In the genomic region with DNA sequence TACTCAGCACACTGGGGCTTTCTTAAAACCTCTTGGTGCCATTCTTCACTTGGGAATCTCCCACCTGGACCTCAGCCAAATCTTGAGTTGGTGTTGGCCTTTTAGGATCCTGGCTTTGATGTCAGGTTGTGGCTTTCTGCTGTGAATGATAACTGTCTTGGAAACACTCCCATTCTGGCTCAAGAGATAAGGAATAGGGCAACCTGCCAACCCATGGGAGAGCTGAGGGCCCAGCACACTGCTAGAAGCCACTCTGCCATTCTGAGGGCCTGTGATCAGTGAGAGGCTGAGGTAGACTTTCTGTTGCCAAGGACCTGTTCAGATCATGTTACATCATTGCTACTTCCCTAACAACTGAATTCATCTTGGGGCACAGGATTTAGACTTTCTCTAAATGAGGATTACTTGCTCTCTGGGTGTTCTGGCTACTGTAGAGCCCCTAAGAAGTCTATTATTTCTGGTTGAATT, we compare ENCODE assay signal across 9 cellular contexts. TPM values are rescaled to one million over a fixed set of nuclear protein-coding genes. Genes with fewer than 3 reads are reported as not detected.
DNase-seq lines count a peak whose midpoint lies in the region; ATAC-seq, FAIRE-seq and TF ChIP-seq lines count a peak whose summit lies in the region.
"Had no signal": no experiment of that assay in that cellular context is flagged by ENCODE, and none has a peak within 500 bp of the region (broad histone marks: within the 10 kb centered on the region; RNA-seq: fewer than 3 reads in every experiment).

No MANE protein-coding gene starts in this region.

- intact Hi-C loops in GM12878 (cut with micrococcal nuclease; ENCODE audit: unreplicated experiment) (loop anchor here (2.0 kb wide), 1 partner anchor 16 kb away; no protein-coding TSS in a partner anchor), posterior cingulate gyrus (cut with DNase I) (no loop called here)

- TF ChIP-seq CTCF in GM13976 (IDR thresholded peaks at IDR 0.05; ENCODE audit: borderline replicate concordance, control extremely low read depth, extremely low read depth, insufficient read depth, missing control alignments) (no peak), GM12878 (IDR thresholded peaks at IDR 0.05 in 2 of 3, conservative IDR thresholded peaks at IDR 0.05 in 1 of 3; ENCODE audit: control insufficient read depth in 2 of 3, extremely low read depth in 1 of 3, insufficient read depth in 1 of 3, low read depth in 3 of 3, low read length in 3 of 3) (no peak)

- peak; percentile 58 for DNase-seq in GM13976 (ENCODE audit: low spot score)
- no peak for DNase-seq in GM12878 (ENCODE audit: low read depth, low spot score)
- no peak for DNase-seq in stimulated activated CD4-positive, alpha-beta T cell treated with anti-CD3 and anti-CD28 coated beads, Interleukin-1b, Interleukin-23, amount 100 ng/mL, for 48 hours
- no peak for DNase-seq in posterior cingulate gyrus
- DNase-seq in amniotic stem cell (lab: John Stamatoyannopoulos, UW) = no peak
- no peak for DNase-seq in T1000 (lab: John Stamatoyannopoulos, UW)

- no TSS peak for BruUV-seq in GM12878 (replicated peaks; lab: Mats Ljungman, UMichigan)

- CTCF ChIA-PET in GM12878 (lab: Yijun Ruan, JAX) = interaction anchor here (2.3 kb wide), 1 partner anchor 92 kb away, joined by 4 read pairs; no protein-coding TSS in a partner anchor

- H3K27me3 ChIP-seq in GM12878 (replicated peaks in 1 of 2; ENCODE audit: control insufficient read depth in 2 of 2, insufficient read depth in 2 of 2, low read length in 1 of 2) = no peaks in the 10 kb centered on the region
- H3K27me3 ChIP-seq: neutrophil had no signal

- in situ Hi-C loops in GM13976 (cut with MboI; ENCODE audit: low sequenced_read_pairs, unreplicated experiment) (no loop called here), GM12878 (cut with MboI) (no loop called here)

- H3K4me3 ChIP-seq in GM12878 = no peak overlapping the region

- H2AFZ ChIP-seq in GM12878 (ENCODE audit: control insufficient read depth, low read depth, low read length) = no peak overlapping the region

- H3K4me2 ChIP-seq in GM12878 (ENCODE audit: control insufficient read depth, insufficient read depth) = peak overlapping the region; percentile 47; the same call in 1 of the 2 replicates

- no peaks in the 10 kb centered on the region for H3K79me2 ChIP-seq in GM12878 (ENCODE audit: control insufficient read depth, insufficient read depth, low read length)

- no peaks in the 10 kb centered on the region for H3K9me3 ChIP-seq in GM12878 (replicated peaks; ENCODE audit: control insufficient read depth, insufficient read depth, low read length)
- H3K9me3 ChIP-seq: neutrophil had no signal

- POLR2A ChIA-PET in GM12878 (lab: Charles Lee) = no interaction called here

- peak overlapping the region; percentile 44; the same call in 1 of the 2 replicates for H3K27ac ChIP-seq in GM12878 (ENCODE audit: control insufficient read depth, insufficient read depth)
- H3K27ac ChIP-seq: neutrophil had no signal

- TF ChIP-seq RAD21 in Ishikawa (IDR thresholded peaks at IDR 0.05; ENCODE audit: low read depth) (no peak), GM12878 (IDR thresholded peaks at IDR 0.05; ENCODE audit: insufficient read depth, low read depth, low read length) (no peak)

- peaks cover 32% of the 10 kb centered on the region for H3K4me1 ChIP-seq in GM12878 (ENCODE audit: control insufficient read depth, insufficient read depth, low read length)

- RAD21 ChIA-PET in GM12878 (lab: Charles Lee; ENCODE audit: unreplicated experiment) = no interaction called here

- no peaks in the 10 kb centered on the region for H3K36me3 ChIP-seq in GM12878 (ENCODE audit: control insufficient read depth in 2 of 2, insufficient read depth in 2 of 2, low read length in 1 of 2)

- SMC1A ChIA-PET in GM12878 (lab: Charles Lee; ENCODE audit: uncharacterized antibody, unreplicated experiment) = no interaction called here

- ATAC-seq in GM21526 (IDR thresholded peaks at IDR 0.05; ENCODE audit: low FRiP score, unreplicated experiment) (peak; percentile 36), GM12878 (peak; percentile 88)

- no peak for TF ChIP-seq POLR2A in GM12878 (IDR thresholded peaks at IDR 0.05; ENCODE audit: low read depth, low read length)

- FAIRE-seq in GM12878 (lab: Jason Lieb, UNC) = no peak

- TF ChIP-seq EP300 in Ishikawa (IDR thresholded peaks at IDR 0.05; ENCODE audit: borderline replicate concordance) (no peak), GM12878 (IDR thresholded peaks at IDR 0.05; ENCODE audit: borderline replicate concordance in 1 of 2, control insufficient read depth in 1 of 2, low read depth in 2 of 2, low read length in 2 of 2) (no peak)

- H3K9ac ChIP-seq in GM12878 (ENCODE audit: control insufficient read depth, insufficient read depth, low read length) = no peak overlapping the region

- no peaks in the 10 kb centered on the region for H4K20me1 ChIP-seq in GM12878 (ENCODE audit: control insufficient read depth, insufficient read depth)

TF ChIP-seq in Ishikawa, 13 proteins besides CTCF, POLR2A, EP300 and RAD21:
- TF ChIP-seq YY1 (IDR thresholded peaks at IDR 0.05; ENCODE audit: low read depth) = no peak
- TF ChIP-seq NFIC (IDR thresholded peaks at IDR 0.05) = peak; percentile 60
TF ChIP-seq in Ishikawa: peak in this region for 1.

TF ChIP-seq in GM12878, 131 proteins besides CTCF, POLR2A, EP300 and RAD21:
- TF ChIP-seq YBX1 (IDR thresholded peaks at IDR 0.05) (no peak), ASH2L (IDR thresholded peaks at IDR 0.05; ENCODE audit: borderline replicate concordance, low read depth) (no peak), SPI1 (IDR thresholded peaks at IDR 0.05; ENCODE audit: borderline replicate concordance, insufficient read depth, low read depth, low read length) (0 out of 2 replicates have a peak, but pooled peaks have one; percentile 21)

RNA-seq across cellular contexts. Expression of gene TTC39A, which starts 45.8 kb away (rescaled TPM):
- 2.0 and 2.7 TPM in 2 replicates for total RNA-seq in GM12878 (2013; cell fraction: nucleolus; rRNA removed)
- total RNA-seq in GM12878 (2014; rRNA removed) (0.82 and 1.6 TPM in 2 replicates), GM12878 (2014; rRNA removed; fragmentation: Illumina TruSeq; extraction: Trizol) (1.3 and 1.4 TPM in 2 replicates), GM12878 (2021) (1.5 and 3.5 TPM in 2 replicates)
- 1.1 TPM for polyA plus RNA-seq in GM12878 (2011; ENCODE audit: low read depth)
- polyA plus RNA-seq in GM12878 (2011; rRNA removed) (0.19 and 0.50 TPM in 2 replicates), GM12878 (2014; fragmentation: Illumina TruSeq; extraction: Trizol) (1.2 and 1.5 TPM in 2 replicates), GM12878 (2014; fragmentation: Nextera tagmentation; extraction: Ambion mirVana) (1 to 10 TPM in 1 of 2 experiments, under 1 TPM in 1; 0.75 to 1.1 TPM), GM12878 (2014; rRNA removed) (1.5 and 3.0 TPM in 2 replicates), GM12878 (2016; fragmentation: Nextera tagmentation; extraction: Ambion mirVana) (under 1 TPM; 0.18 to 0.94 TPM)
- 0.10 and 0.15 TPM in 2 replicates for polyA plus RNA-seq in GM12878 (2011; cell fraction: cytosol; rRNA removed)
- 0.18 and 0.48 TPM in 2 replicates for polyA plus RNA-seq in GM12878 (2011; cell fraction: nucleus; rRNA removed)
- polyA plus RNA-seq in GM12878 (2012) = 0.22 and 1.00 TPM in 2 replicates
- 0.10 and 0.15 TPM in 2 replicates for polyA minus RNA-seq in GM12878 (2011; rRNA and poly(A)+ RNA removed)
- polyA minus RNA-seq in GM12878 (2011; cell fraction: cytosol; rRNA and poly(A)+ RNA removed) = not detected in 2 replicates
- polyA minus RNA-seq in GM12878 (2011; cell fraction: nucleus; rRNA and poly(A)+ RNA removed) = under 0.01 and 0.10 TPM in 2 replicates

RNA-seq across cellular contexts. Expression of gene RNF11, which starts 48.4 kb away (rescaled TPM):
- 17.8 and 18.0 TPM in 2 replicates for total RNA-seq in GM12878 (2013; cell fraction: nucleolus; rRNA removed)
- total RNA-seq in GM12878 (2014; rRNA removed) = 36.6 and 42.0 TPM in 2 replicates
- 34.9 and 35.4 TPM in 2 replicates for total RNA-seq in GM12878 (2014; rRNA removed; fragmentation: Illumina TruSeq; extraction: Trizol)
- 29.8 and 32.1 TPM in 2 replicates for total RNA-seq in GM12878 (2021)
- 17.2 TPM for polyA plus RNA-seq in GM12878 (2011; ENCODE audit: low read depth)
- polyA plus RNA-seq in GM12878 (2011; rRNA removed) = 37.5 and 44.2 TPM in 2 replicates
- polyA plus RNA-seq in GM12878 (2011; cell fraction: cytosol; rRNA removed) = 16.2 and 25.1 TPM in 2 replicates
- polyA plus RNA-seq in GM12878 (2011; cell fraction: nucleus; rRNA removed) = 10.8 and 11.7 TPM in 2 replicates
- 24.6 and 27.9 TPM in 2 replicates for polyA plus RNA-seq in GM12878 (2012)
- 40.1 and 43.6 TPM in 2 replicates for polyA plus RNA-seq in GM12878 (2014; fragmentation: Illumina TruSeq; extraction: Trizol)
- 10 to 100 TPM in 1 of 2 experiments, 1 to 10 TPM in 1; 9.5 to 14.5 TPM for polyA plus RNA-seq in GM12878 (2014; fragmentation: Nextera tagmentation; extraction: Ambion mirVana)
- 34.9 and 35.2 TPM in 2 replicates for polyA plus RNA-seq in GM12878 (2014; rRNA removed)
- 10 to 100 TPM; 22.1 to 22.8 TPM for polyA plus RNA-seq in GM12878 (2016; fragmentation: Nextera tagmentation; extraction: Ambion mirVana)
- polyA minus RNA-seq in GM12878 (2011; rRNA and poly(A)+ RNA removed) = 56.9 and 59.0 TPM in 2 replicates
- 12.0 and 18.6 TPM in 2 replicates for polyA minus RNA-seq in GM12878 (2011; cell fraction: cytosol; rRNA and poly(A)+ RNA removed)
- 3.4 and 5.3 TPM in 2 replicates for polyA minus RNA-seq in GM12878 (2011; cell fraction: nucleus; rRNA and poly(A)+ RNA removed)
